9 cellular contexts compared by ENCODE assay signal in genomic region chr9:134243778-134244467, GRCh38.
DNase-seq lines count a peak whose midpoint lies in the region; ATAC-seq and TF ChIP-seq lines count a peak whose summit lies in the region.
"Had no signal": no experiment of that assay in that cellular context is flagged by ENCODE, and none has a peak within 500 bp of the region (broad histone marks: within the 10 kb centered on the region; RNA-seq: fewer than 3 reads in every experiment).

No MANE protein-coding gene starts in this region.

- CTCF ChIA-PET in PC-3 (lab: Charles Lee), result no interaction called here

- H3K4me1 ChIP-seq in PC-3 (ENCODE audit: insufficient read depth, low read length), result no peaks in the 10 kb centered on the region

- TF ChIP-seq CTCF in natural killer cell (IDR thresholded peaks at IDR 0.05), result no peak
- TF ChIP-seq CTCF in PC-3 (conservative IDR thresholded peaks at IDR 0.05; ENCODE audit: low read depth, low read length), result no peak

- no peak overlapping the region for H3K9ac ChIP-seq in PC-3 (ENCODE audit: low read length)

- H3K4me3 ChIP-seq in PC-3 (ENCODE audit: low read length), result no peak overlapping the region

- no peaks in the 10 kb centered on the region for H3K36me3 ChIP-seq in PC-3 (ENCODE audit: low read depth, low read length)

- DNase-seq in natural killer cell (no peak), memory B cell (ENCODE audit: low spot score in 2 of 2) (peak; percentile 57 to 70), SK-N-DZ (ENCODE audit: low spot score) (no peak), PC-3 (no peak)
- DNase-seq in natural killer cell treated with Interleukin-12 subunit alpha and Interleukin-12 subunit beta and Interleukin-15 and Interleukin-18, amount 100 ng/mL, for 72 hours (ENCODE audit: low spot score), result no peak
- DNase-seq in activated T-helper 1 cell treated with anti-CD3 and anti-CD28 coated beads, Interleukin-12 subunit alpha, Interleukin-12 subunit beta, Interleukin-2, Interleukin-4 antibody, amounts not matched to agents 30 ng/mL and 10 ng/mL and 1 ng/mL, durations not matched to agents 14 hours and 24 hours and 36 hours (ENCODE audit: low spot score), result peak; percentile 11
- DNase-seq: erythroblast had no signal

- H3K27ac Mint-ChIP-seq in natural killer cell (peak overlapping the region in 1 of 2 donors; percentile 27), memory B cell (peak overlapping the region; percentile 95)
- H3K27ac Mint-ChIP-seq in natural killer cell treated with Interleukin-12 subunit alpha and Interleukin-12 subunit beta and Interleukin-15 and Interleukin-18, amount 100 ng/mL, for 72 hours, result peak overlapping the region in 1 of 2 donors; percentile 6
- no peak overlapping the region for H3K27ac Mint-ChIP-seq in activated T-helper 1 cell treated with anti-CD3 and anti-CD28 coated beads, Interleukin-12 subunit alpha, Interleukin-12 subunit beta, Interleukin-2, Interleukin-4 antibody, amounts not matched to agents 30 ng/mL and 10 ng/mL and 1 ng/mL, durations not matched to agents 14 hours and 24 hours and 36 hours

- H3K27ac ChIP-seq in PC-3 (ENCODE audit: low read length), result no peak overlapping the region

- no peak overlapping the region for H3K4me2 ChIP-seq in PC-3 (ENCODE audit: low read length)

- H3K9me2 ChIP-seq in PC-3 (replicated peaks; ENCODE audit: low read length), result no peaks in the 10 kb centered on the region

- H3K36me3 Mint-ChIP-seq in natural killer cell (no peaks in the 10 kb centered on the region), memory B cell (peaks cover 4% of the 10 kb centered on the region)
- H3K36me3 Mint-ChIP-seq in natural killer cell treated with Interleukin-12 subunit alpha and Interleukin-12 subunit beta and Interleukin-15 and Interleukin-18, amount 100 ng/mL, for 72 hours, result peaks cover 10% of the 10 kb centered on the region
- H3K36me3 Mint-ChIP-seq in activated T-helper 1 cell treated with anti-CD3 and anti-CD28 coated beads, Interleukin-12 subunit alpha, Interleukin-12 subunit beta, Interleukin-2, Interleukin-4 antibody, amounts not matched to agents 30 ng/mL and 10 ng/mL and 1 ng/mL, durations not matched to agents 14 hours and 24 hours and 36 hours (ENCODE audit: low read depth), result no peaks in the 10 kb centered on the region

- H3F3A ChIP-seq in PC-3 (ENCODE audit: low read length, unreplicated experiment), result no peaks in the 10 kb centered on the region

- H3K27me3 Mint-ChIP-seq in natural killer cell (ENCODE audit: low read depth in 2 of 2), result peaks cover 17 to 27% of the 10 kb centered on the region in 2 donors
- peaks cover 23 to 30% of the 10 kb centered on the region in 2 donors for H3K27me3 Mint-ChIP-seq in natural killer cell treated with Interleukin-12 subunit alpha and Interleukin-12 subunit beta and Interleukin-15 and Interleukin-18, amount 100 ng/mL, for 72 hours
- peaks cover 13% of the 10 kb centered on the region for H3K27me3 Mint-ChIP-seq in activated T-helper 1 cell treated with anti-CD3 and anti-CD28 coated beads, Interleukin-12 subunit alpha, Interleukin-12 subunit beta, Interleukin-2, Interleukin-4 antibody, amounts not matched to agents 30 ng/mL and 10 ng/mL and 1 ng/mL, durations not matched to agents 14 hours and 24 hours and 36 hours (ENCODE audit: insufficient read depth)
- no peaks in the 10 kb centered on the region for H3K27me3 Mint-ChIP-seq in memory B cell

- no peaks in the 10 kb centered on the region for H3K9me3 ChIP-seq in PC-3 (ENCODE audit: low read length)

- H2AFZ ChIP-seq in PC-3 (ENCODE audit: low read length), result no peak overlapping the region

- ATAC-seq in natural killer cell (peak; percentile 75 to 84 (median 82)), memory B cell (ENCODE audit: low read depth) (peak; percentile 98), GM18867 (IDR thresholded peaks at IDR 0.05; ENCODE audit: unreplicated experiment) (no peak), GM18519 (IDR thresholded peaks at IDR 0.05; ENCODE audit: low FRiP score, unreplicated experiment) (no peak), PC-3 (no peak)
- no peak for ATAC-seq in natural killer cell treated with Interleukin-12 subunit alpha and Interleukin-12 subunit beta and Interleukin-15 and Interleukin-18, amount 100 ng/mL, for 72 hours

- H3K27me3 ChIP-seq in PC-3 (ENCODE audit: low read length), result peaks cover 16% of the 10 kb centered on the region

- H3K9me3 Mint-ChIP-seq in natural killer cell (peaks cover 2 to 4% of the 10 kb centered on the region in 2 donors), memory B cell (peaks cover 5% of the 10 kb centered on the region)
- H3K9me3 Mint-ChIP-seq in natural killer cell treated with Interleukin-12 subunit alpha and Interleukin-12 subunit beta and Interleukin-15 and Interleukin-18, amount 100 ng/mL, for 72 hours, result peaks cover 4% of the 10 kb centered on the region
- peaks cover 13% of the 10 kb centered on the region for H3K9me3 Mint-ChIP-seq in activated T-helper 1 cell treated with anti-CD3 and anti-CD28 coated beads, Interleukin-12 subunit alpha, Interleukin-12 subunit beta, Interleukin-2, Interleukin-4 antibody, amounts not matched to agents 30 ng/mL and 10 ng/mL and 1 ng/mL, durations not matched to agents 14 hours and 24 hours and 36 hours

- H4K20me1 ChIP-seq in PC-3 (ENCODE audit: low read length), result no peaks in the 10 kb centered on the region

- BruUV-seq in PC-3 (replicated peaks; lab: Mats Ljungman, UMichigan), result no TSS peak

- intact Hi-C loops in natural killer cell (cut with micrococcal nuclease) (no loop called here), PC-3 (cut with micrococcal nuclease) (no loop called here)
- intact Hi-C loops in activated T-helper 1 cell treated with anti-CD3 and anti-CD28 coated beads, Interleukin-12 subunit alpha, Interleukin-12 subunit beta, Interleukin-2, Interleukin-4 antibody, amounts not matched to agents 30 ng/mL and 10 ng/mL and 1 ng/mL, durations not matched to agents 14 hours and 24 hours and 36 hours (cut with micrococcal nuclease), result no loop called here

- H3K4me3 Mint-ChIP-seq in natural killer cell (no peak overlapping the region), memory B cell (peak overlapping the region; percentile 82)
- no peak overlapping the region for H3K4me3 Mint-ChIP-seq in natural killer cell treated with Interleukin-12 subunit alpha and Interleukin-12 subunit beta and Interleukin-15 and Interleukin-18, amount 100 ng/mL, for 72 hours
- H3K4me3 Mint-ChIP-seq in activated T-helper 1 cell treated with anti-CD3 and anti-CD28 coated beads, Interleukin-12 subunit alpha, Interleukin-12 subunit beta, Interleukin-2, Interleukin-4 antibody, amounts not matched to agents 30 ng/mL and 10 ng/mL and 1 ng/mL, durations not matched to agents 14 hours and 24 hours and 36 hours, result no peak overlapping the region

- no peaks in the 10 kb centered on the region for H3K79me2 ChIP-seq in PC-3 (ENCODE audit: low read length)

- H3K4me1 Mint-ChIP-seq in natural killer cell, result peaks cover 4% of the 10 kb centered on the region in 2 donors
- peaks cover 0 to 4% of the 10 kb centered on the region in 2 donors for H3K4me1 Mint-ChIP-seq in natural killer cell treated with Interleukin-12 subunit alpha and Interleukin-12 subunit beta and Interleukin-15 and Interleukin-18, amount 100 ng/mL, for 72 hours (ENCODE audit: low read depth in 2 of 2)
- peaks cover 7% of the 10 kb centered on the region for H3K4me1 Mint-ChIP-seq in activated T-helper 1 cell treated with anti-CD3 and anti-CD28 coated beads, Interleukin-12 subunit alpha, Interleukin-12 subunit beta, Interleukin-2, Interleukin-4 antibody, amounts not matched to agents 30 ng/mL and 10 ng/mL and 1 ng/mL, durations not matched to agents 14 hours and 24 hours and 36 hours (ENCODE audit: low read depth)
- H3K4me1 Mint-ChIP-seq in memory B cell, result peaks cover 18% of the 10 kb centered on the region

- POLR2A ChIA-PET in PC-3 (lab: Charles Lee; ENCODE audit: unreplicated experiment), result interaction anchor here (0.5 kb wide), 1 partner anchor 68 kb away, joined by 3 read pairs; no protein-coding TSS in a partner anchor

Comparison
In these comparisons a context has a peak if more than half of its experiments do, and no peak if none do; other contexts are left out.
1. ATAC-seq: peak in natural killer cell (3 of 3) and memory B cell (single experiment); none in natural killer cell treated with Interleukin-12 subunit alpha and Interleukin-12 subunit beta and Interleukin-15 and Interleukin-18, amount 100 ng/mL, for 72 hours (0 of 2), GM18867 (single experiment), GM18519 (single experiment) and PC-3 (single experiment).
2. DNase-seq: peak in activated T-helper 1 cell treated with anti-CD3 and anti-CD28 coated beads, Interleukin-12 subunit alpha, Interleukin-12 subunit beta, Interleukin-2, Interleukin-4 antibody, amounts not matched to agents 30 ng/mL and 10 ng/mL and 1 ng/mL, durations not matched to agents 14 hours and 24 hours and 36 hours (single experiment) and memory B cell (2 of 2); none in natural killer cell (single experiment), natural killer cell treated with Interleukin-12 subunit alpha and Interleukin-12 subunit beta and Interleukin-15 and Interleukin-18, amount 100 ng/mL, for 72 hours (single experiment), SK-N-DZ (single experiment) and PC-3 (single experiment).